17 cellular contexts compared by ENCODE assay signal in the genomic region with DNA sequence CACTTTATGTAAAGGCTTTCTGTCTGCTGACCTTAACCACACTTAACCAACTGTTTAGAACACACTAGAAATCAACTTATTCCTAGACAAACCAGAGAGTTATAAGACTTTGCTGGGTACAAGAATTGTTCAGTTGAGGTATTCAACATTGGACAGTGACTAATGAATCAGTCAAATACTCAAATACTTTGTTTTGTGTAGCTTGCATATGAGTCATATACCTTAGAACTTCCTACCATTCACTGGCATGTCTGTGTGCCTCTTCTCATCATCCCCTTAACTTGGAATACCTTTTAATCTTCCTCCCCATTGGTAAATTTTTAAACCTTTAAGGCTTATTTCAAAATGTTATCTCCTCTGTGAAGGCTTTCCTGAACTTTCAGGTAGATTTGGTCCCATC.
"Had no signal": no experiment of that assay in that cellular context is flagged by ENCODE, and none has a peak within 500 bp of the region (broad histone marks: within the 10 kb centered on the region; RNA-seq: fewer than 3 reads in every experiment).

No MANE protein-coding gene starts in this region.

- H3K9me3 ChIP-seq: ascending aorta, thoracic aorta, upper lobe of right lung had no signal

- H3K27ac ChIP-seq: ascending aorta, cardiac muscle cell, hepatocyte, parathyroid adenoma, thoracic aorta, upper lobe of right lung had no signal

- H3K36me3 Mint-ChIP-seq: activated naive CD4-positive, alpha-beta T cell treated with anti-CD3 and anti-CD28 coated beads, Interleukin-2, amount 10 ng/mL, durations not matched to agents 7 days and 5 days; mesothelial cell of epicardium; stimulated activated naive B cell treated with anti-CD40 and anti-IgM and Interleukin-4, amounts not matched to agents 10 μg/mL and 1 μg/mL and 100 μg/mL, for 72 hours had no signal

- H3K27ac Mint-ChIP-seq: activated CD4-positive, alpha-beta T cell treated with anti-CD3 and anti-CD28 coated beads, Interleukin-2, amount 10 ng/mL, durations not matched to agents 24 days and 14 days; activated CD8-positive, alpha-beta T cell treated with anti-CD3 and anti-CD28 coated beads, Interleukin-2, amount 10 ng/mL, durations not matched to agents 7 days and 5 days; activated naive CD4-positive, alpha-beta T cell treated with anti-CD3 and anti-CD28 coated beads, Interleukin-2, amount 10 ng/mL, durations not matched to agents 7 days and 5 days; activated naive CD8-positive, alpha-beta T cell treated with anti-CD3 and anti-CD28 coated beads, Interleukin-2, amount 50 U/mL, for 24 hours; activated T-cell treated with anti-CD3 and anti-CD28 coated beads, Interleukin-2, amount 50 U/mL, for 24 hours; effector memory CD8-positive, alpha-beta T cell; mesothelial cell of epicardium; stimulated activated naive B cell treated with anti-CD40 and anti-IgM and Interleukin-4, amounts not matched to agents 10 μg/mL and 1 μg/mL and 100 μg/mL, for 72 hours; T-helper 1 cell treated with Interleukin-12 subunit alpha and Interleukin-12 subunit beta and Interleukin-4 antibody, amounts not matched to agents 30 μg/mL and 1 μg/mL, for 36 hours had no signal

- H3K27me3 Mint-ChIP-seq: activated CD4-positive, alpha-beta T cell treated with anti-CD3 and anti-CD28 coated beads, Interleukin-2, amount 10 ng/mL, durations not matched to agents 24 days and 14 days; activated naive CD4-positive, alpha-beta T cell treated with anti-CD3 and anti-CD28 coated beads, Interleukin-2, amount 10 ng/mL, durations not matched to agents 7 days and 5 days; activated naive CD8-positive, alpha-beta T cell treated with anti-CD3 and anti-CD28 coated beads, Interleukin-2, amount 50 U/mL, for 24 hours; activated T-cell treated with anti-CD3 and anti-CD28 coated beads, Interleukin-2, amount 50 U/mL, for 24 hours; effector memory CD8-positive, alpha-beta T cell; stimulated activated naive B cell treated with anti-CD40 and anti-IgM and Interleukin-4, amounts not matched to agents 10 μg/mL and 1 μg/mL and 100 μg/mL, for 72 hours had no signal

- H3K4me3 Mint-ChIP-seq: activated CD4-positive, alpha-beta T cell treated with anti-CD3 and anti-CD28 coated beads, Interleukin-2, amount 10 ng/mL, durations not matched to agents 24 days and 14 days; activated CD8-positive, alpha-beta T cell treated with anti-CD3 and anti-CD28 coated beads, Interleukin-2, amount 10 ng/mL, durations not matched to agents 7 days and 5 days; activated naive CD4-positive, alpha-beta T cell treated with anti-CD3 and anti-CD28 coated beads, Interleukin-2, amount 10 ng/mL, durations not matched to agents 7 days and 5 days; activated naive CD8-positive, alpha-beta T cell treated with anti-CD3 and anti-CD28 coated beads, Interleukin-2, amount 50 U/mL, for 24 hours; activated T-cell treated with anti-CD3 and anti-CD28 coated beads, Interleukin-2, amount 50 U/mL, for 24 hours; effector memory CD8-positive, alpha-beta T cell; mesothelial cell of epicardium; nephron; stimulated activated naive B cell treated with anti-CD40 and anti-IgM and Interleukin-4, amounts not matched to agents 10 μg/mL and 1 μg/mL and 100 μg/mL, for 72 hours; T-helper 1 cell treated with Interleukin-12 subunit alpha and Interleukin-12 subunit beta and Interleukin-4 antibody, amounts not matched to agents 30 μg/mL and 1 μg/mL, for 36 hours had no signal

- H3K4me3 ChIP-seq: ascending aorta, cardiac muscle cell, hepatocyte, lung, thoracic aorta, upper lobe of right lung had no signal

- H3K27me3 ChIP-seq: ascending aorta, cardiac muscle cell, hepatocyte, upper lobe of right lung had no signal

- H3K4me1 Mint-ChIP-seq: activated CD4-positive, alpha-beta T cell treated with anti-CD3 and anti-CD28 coated beads, Interleukin-2, amount 10 ng/mL, durations not matched to agents 24 days and 14 days; activated naive CD4-positive, alpha-beta T cell treated with anti-CD3 and anti-CD28 coated beads, Interleukin-2, amount 10 ng/mL, durations not matched to agents 7 days and 5 days; activated naive CD8-positive, alpha-beta T cell treated with anti-CD3 and anti-CD28 coated beads, Interleukin-2, amount 50 U/mL, for 24 hours; mesothelial cell of epicardium; stimulated activated naive B cell treated with anti-CD40 and anti-IgM and Interleukin-4, amounts not matched to agents 10 μg/mL and 1 μg/mL and 100 μg/mL, for 72 hours had no signal

- H3K4me1 ChIP-seq: ascending aorta, parathyroid adenoma, upper lobe of right lung had no signal

- ATAC-seq: activated CD8-positive, alpha-beta T cell treated with anti-CD3 and anti-CD28 coated beads, Interleukin-2, amount 10 ng/mL, durations not matched to agents 7 days and 5 days; activated naive CD8-positive, alpha-beta T cell treated with anti-CD3 and anti-CD28 coated beads, Interleukin-2, amount 50 U/mL, for 24 hours; effector memory CD8-positive, alpha-beta T cell; stimulated activated naive B cell treated with anti-CD40 and anti-IgM and Interleukin-4, amounts not matched to agents 10 μg/mL and 1 μg/mL and 100 μg/mL, for 72 hours; upper lobe of right lung had no signal

- DNase-seq: activated CD4-positive, alpha-beta T cell treated with anti-CD3 and anti-CD28 coated beads, Interleukin-2, amount 10 ng/mL, durations not matched to agents 24 days and 14 days; activated CD8-positive, alpha-beta T cell treated with anti-CD3 and anti-CD28 coated beads, Interleukin-2, amount 10 ng/mL, durations not matched to agents 7 days and 5 days; activated naive CD4-positive, alpha-beta T cell treated with anti-CD3 and anti-CD28 coated beads, Interleukin-2, amount 10 ng/mL, durations not matched to agents 7 days and 5 days; activated naive CD8-positive, alpha-beta T cell treated with anti-CD3 and anti-CD28 coated beads, Interleukin-2, amount 50 U/mL, for 24 hours; activated T-cell treated with anti-CD3 and anti-CD28 coated beads, Interleukin-2, amount 50 U/mL, for 24 hours; effector memory CD8-positive, alpha-beta T cell; stimulated activated naive B cell treated with anti-CD40 and anti-IgM and Interleukin-4, amounts not matched to agents 10 μg/mL and 1 μg/mL and 100 μg/mL, for 72 hours; upper lobe of right lung had no signal

- H3K9me3 Mint-ChIP-seq: activated CD4-positive, alpha-beta T cell treated with anti-CD3 and anti-CD28 coated beads, Interleukin-2, amount 10 ng/mL, durations not matched to agents 24 days and 14 days; activated naive CD4-positive, alpha-beta T cell treated with anti-CD3 and anti-CD28 coated beads, Interleukin-2, amount 10 ng/mL, durations not matched to agents 7 days and 5 days; effector memory CD8-positive, alpha-beta T cell; nephron; stimulated activated naive B cell treated with anti-CD40 and anti-IgM and Interleukin-4, amounts not matched to agents 10 μg/mL and 1 μg/mL and 100 μg/mL, for 72 hours; T-helper 1 cell treated with Interleukin-12 subunit alpha and Interleukin-12 subunit beta and Interleukin-4 antibody, amounts not matched to agents 30 μg/mL and 1 μg/mL, for 36 hours had no signal

- H3K36me3 ChIP-seq: ascending aorta, cardiac muscle cell, thoracic aorta, upper lobe of right lung had no signal
